In genomic region chr6:127266892-127267741, GRCh38 we compare ENCODE assay signal across 1 cellular context.
TF ChIP-seq lines count a peak whose summit lies in the region.

No MANE protein-coding gene starts in this region.

TF ChIP-seq in HepG2, 621 proteins besides CTCF, POLR2A, EP300 and RAD21 (continued from another document and continues in another):
- TF ChIP-seq, protein P1, sequence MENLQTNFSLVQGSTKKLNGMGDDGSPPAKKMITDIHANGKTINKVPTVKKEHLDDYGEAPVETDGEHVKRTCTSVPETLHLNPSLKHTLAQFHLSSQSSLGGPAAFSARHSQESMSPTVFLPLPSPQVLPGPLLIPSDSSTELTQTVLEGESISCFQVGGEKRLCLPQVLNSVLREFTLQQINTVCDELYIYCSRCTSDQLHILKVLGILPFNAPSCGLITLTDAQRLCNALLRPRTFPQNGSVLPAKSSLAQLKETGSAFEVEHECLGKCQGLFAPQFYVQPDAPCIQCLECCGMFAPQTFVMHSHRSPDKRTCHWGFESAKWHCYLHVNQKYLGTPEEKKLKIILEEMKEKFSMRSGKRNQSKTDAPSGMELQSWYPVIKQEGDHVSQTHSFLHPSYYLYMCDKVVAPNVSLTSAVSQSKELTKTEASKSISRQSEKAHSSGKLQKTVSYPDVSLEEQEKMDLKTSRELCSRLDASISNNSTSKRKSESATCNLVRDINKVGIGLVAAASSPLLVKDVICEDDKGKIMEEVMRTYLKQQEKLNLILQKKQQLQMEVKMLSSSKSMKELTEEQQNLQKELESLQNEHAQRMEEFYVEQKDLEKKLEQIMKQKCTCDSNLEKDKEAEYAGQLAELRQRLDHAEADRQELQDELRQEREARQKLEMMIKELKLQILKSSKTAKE (CRISPR knock-in tag; IDR thresholded peaks at IDR 0.05; ENCODE audit: borderline replicate concordance) = peak; percentile 37; the same call in 1 of the 2 replicates
- TF ChIP-seq ZSCAN25 (CRISPR knock-in tag; IDR thresholded peaks at IDR 0.05) (peak; percentile 74; the same call in 1 of the 2 replicates), SALL1 (CRISPR knock-in tag; IDR thresholded peaks at IDR 0.05) (peak; percentile 74), ZNF44 (CRISPR knock-in tag; IDR thresholded peaks at IDR 0.05) (no peak; the same call in 1 of the 2 replicates), SMARCC2 (IDR thresholded peaks at IDR 0.05) (no peak), ZNF121 (CRISPR knock-in tag; IDR thresholded peaks at IDR 0.05) (peak; percentile 54; the same call in 1 of the 2 replicates), FOXK1 (CRISPR knock-in tag; IDR thresholded peaks at IDR 0.05; ENCODE audit: borderline replicate concordance, low read depth) (peak; percentile 58; the same call in 1 of the 2 replicates), TOPORS (CRISPR knock-in tag; IDR thresholded peaks at IDR 0.05) (no peak; the same call in 1 of the 2 replicates), ZNF563 (CRISPR knock-in tag; IDR thresholded peaks at IDR 0.05) (peak; percentile 78), ZNF839 (CRISPR knock-in tag; IDR thresholded peaks at IDR 0.05; ENCODE audit: borderline replicate concordance) (no peak), KDM6A (CRISPR knock-in tag; IDR thresholded peaks at IDR 0.05; ENCODE audit: low read depth) (no peak), SNRNP70 (IDR thresholded peaks at IDR 0.05; ENCODE audit: low read depth, low read length) (no peak), PAWR (CRISPR knock-in tag; IDR thresholded peaks at IDR 0.05; ENCODE audit: borderline replicate concordance) (no peak; the same call in 1 of the 2 replicates), SMYD3 (CRISPR knock-in tag; IDR thresholded peaks at IDR 0.05) (no peak; the same call in 1 of the 2 replicates), SAP130 (CRISPR knock-in tag; IDR thresholded peaks at IDR 0.05; ENCODE audit: low read depth) (peak; percentile 76), ZNF615 (CRISPR knock-in tag; IDR thresholded peaks at IDR 0.05; ENCODE audit: borderline replicate concordance) (peak; percentile 91), RFX1 (IDR thresholded peaks at IDR 0.05) (no peak), NR2F6 (IDR thresholded peaks at IDR 0.05) (no peak), NR2F6 (CRISPR knock-in tag; IDR thresholded peaks at IDR 0.05) (peak; percentile 55), ZNF253 (CRISPR knock-in tag; IDR thresholded peaks at IDR 0.05; ENCODE audit: borderline replicate concordance) (0 out of 2 replicates have a peak, but pooled peaks have one; percentile 58), MXD3 (CRISPR knock-in tag; IDR thresholded peaks at IDR 0.05) (peak; percentile 85), ATF2 (CRISPR knock-in tag; IDR thresholded peaks at IDR 0.05) (peak; percentile 20; the same call in 1 of the 2 replicates), ZNF10 (CRISPR knock-in tag; IDR thresholded peaks at IDR 0.05; ENCODE audit: borderline replicate concordance, low read depth) (no peak), ZNF441 (CRISPR knock-in tag; IDR thresholded peaks at IDR 0.05; ENCODE audit: borderline replicate concordance) (peak; percentile 16; the same call in 1 of the 2 replicates), SKI (IDR thresholded peaks at IDR 0.05; ENCODE audit: partially characterized antibody) (no peak), ATF7 (IDR thresholded peaks at IDR 0.05) (no peak), ATF7 (CRISPR knock-in tag; IDR thresholded peaks at IDR 0.05) (no peak), ZNF614 (CRISPR knock-in tag; IDR thresholded peaks at IDR 0.05; ENCODE audit: borderline replicate concordance) (peak; percentile 68; the same call in 1 of the 2 replicates), ZSCAN21 (CRISPR knock-in tag; IDR thresholded peaks at IDR 0.05; ENCODE audit: borderline replicate concordance) (peak; percentile 85), ZNF674 (CRISPR knock-in tag; IDR thresholded peaks at IDR 0.05; ENCODE audit: low read depth) (no peak), SALL2 (CRISPR knock-in tag; IDR thresholded peaks at IDR 0.05) (peak; percentile 70; the same call in 1 of the 2 replicates), CBX2 (IDR thresholded peaks at IDR 0.05; ENCODE audit: low read depth, low read length) (no peak), CBX2 (CRISPR knock-in tag; IDR thresholded peaks at IDR 0.05; ENCODE audit: low read depth) (no peak), ZBTB26 (CRISPR knock-in tag; IDR thresholded peaks at IDR 0.05; ENCODE audit: borderline replicate concordance) (peak; percentile 63; the same call in 1 of the 2 replicates), POLR2G (IDR thresholded peaks at IDR 0.05; ENCODE audit: low read depth, low read length) (peak; percentile 94), HNF4A (CRISPR knock-in tag; IDR thresholded peaks at IDR 0.05) (peak; percentile 9; the same call in 1 of the 2 replicates), STAG1 (CRISPR knock-in tag; IDR thresholded peaks at IDR 0.05) (no peak), ARNTL (CRISPR knock-in tag; IDR thresholded peaks at IDR 0.05) (no peak; the same call in none of the 2 replicates), ZNF710 (CRISPR knock-in tag; IDR thresholded peaks at IDR 0.05; ENCODE audit: borderline replicate concordance) (0 out of 2 replicates have a peak, but pooled peaks have one; percentile 53), ZHX2 (IDR thresholded peaks at IDR 0.05; ENCODE audit: low read depth) (peak; percentile 67; the same call in 1 of the 2 replicates), ZHX2 (CRISPR knock-in tag; IDR thresholded peaks at IDR 0.05; ENCODE audit: borderline replicate concordance) (peak; percentile 66), ARID5B (CRISPR knock-in tag; IDR thresholded peaks at IDR 0.05) (peak; percentile 41), ZNF746 (CRISPR knock-in tag; IDR thresholded peaks at IDR 0.05) (peak; percentile 58), KAT8 (CRISPR knock-in tag; IDR thresholded peaks at IDR 0.05) (peak; percentile 85)
- TF ChIP-seq, protein P2, sequence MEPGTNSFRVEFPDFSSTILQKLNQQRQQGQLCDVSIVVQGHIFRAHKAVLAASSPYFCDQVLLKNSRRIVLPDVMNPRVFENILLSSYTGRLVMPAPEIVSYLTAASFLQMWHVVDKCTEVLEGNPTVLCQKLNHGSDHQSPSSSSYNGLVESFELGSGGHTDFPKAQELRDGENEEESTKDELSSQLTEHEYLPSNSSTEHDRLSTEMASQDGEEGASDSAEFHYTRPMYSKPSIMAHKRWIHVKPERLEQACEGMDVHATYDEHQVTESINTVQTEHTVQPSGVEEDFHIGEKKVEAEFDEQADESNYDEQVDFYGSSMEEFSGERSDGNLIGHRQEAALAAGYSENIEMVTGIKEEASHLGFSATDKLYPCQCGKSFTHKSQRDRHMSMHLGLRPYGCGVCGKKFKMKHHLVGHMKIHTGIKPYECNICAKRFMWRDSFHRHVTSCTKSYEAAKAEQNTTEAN (CRISPR knock-in tag; conservative IDR thresholded peaks at IDR 0.05) = peak; percentile 34; the same call in 1 of the 2 replicates
